Comparison of ENCODE assay signal across 17 cellular contexts in genomic region chr7:18475488-18475887, GRCh38.
"Had no signal": no experiment of that assay in that cellular context is flagged by ENCODE, and none has a peak within 500 bp of the region (broad histone marks: within the 10 kb centered on the region; RNA-seq: fewer than 3 reads in every experiment).

No MANE protein-coding gene starts in this region.

- DNase-seq: activated CD4-positive, alpha-beta memory T cell treated with anti-CD3 and anti-CD28 coated beads for 36 hours; activated CD4-positive, alpha-beta T cell treated with anti-CD3 and anti-CD28 coated beads for 4 hours; activated naive CD8-positive, alpha-beta T cell treated with anti-CD3 and anti-CD28 coated beads, Interleukin-2, amount 10 ng/mL, durations not matched to agents 7 days and 5 days; activated T-cell treated with anti-CD3 and anti-CD28 coated beads for 4 hours; body of pancreas; central memory CD4-positive, alpha-beta T cell; colonic mucosa; foreskin keratinocyte; left ventricle myocardium inferior; mucosa of descending colon; naive B cell; stimulated activated CD4-positive, alpha-beta T cell treated with anti-CD3 and anti-CD28 coated beads, Interleukin-2, amount 100 ng/mL, for 24 hours; stimulated activated naive CD8-positive, alpha-beta T cell treated with anti-CD3 and anti-CD28 coated beads, Interleukin-15, Interleukin-2, amounts not matched to agents 100 U/mL and 50 U/mL, for 24 hours; trophoblast cell had no signal

- H3K27ac ChIP-seq: body of pancreas, colonic mucosa, foreskin keratinocyte, left ventricle myocardium inferior, right atrium auricular region, suprapubic skin had no signal

- ATAC-seq: body of pancreas; foreskin keratinocyte; mucosa of descending colon; stimulated activated naive CD8-positive, alpha-beta T cell treated with anti-CD3 and anti-CD28 coated beads, Interleukin-15, Interleukin-2, amounts not matched to agents 100 U/mL and 50 U/mL, for 24 hours; WTC11 had no signal
